ENCODE assay signal across 33 cellular contexts in the genomic region with DNA sequence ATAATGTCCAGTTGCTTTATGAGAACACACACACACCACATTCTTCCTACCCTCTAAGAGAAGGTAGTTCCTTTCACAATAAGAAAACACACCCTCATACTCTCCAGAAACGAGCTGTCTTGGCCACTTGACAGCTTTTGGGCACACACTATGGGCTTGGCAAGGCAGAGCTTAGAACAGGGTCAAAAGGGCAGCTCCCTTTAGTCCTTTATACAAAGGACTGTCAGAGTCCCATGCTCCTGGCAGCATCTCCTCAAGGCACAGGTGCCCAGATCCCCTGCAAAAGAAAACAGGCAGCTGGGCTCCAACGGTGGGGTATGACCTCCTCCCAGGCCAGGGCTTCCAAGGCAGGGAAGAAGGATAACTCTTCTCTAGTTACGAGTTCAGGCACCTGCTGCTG. TPM values are rescaled to one million over a fixed set of nuclear protein-coding genes. Genes with fewer than 3 reads are reported as not detected.
DNase-seq lines count a peak whose midpoint lies in the region; ATAC-seq, FAIRE-seq and TF ChIP-seq lines count a peak whose summit lies in the region.
"Had no signal": no experiment of that assay in that cellular context is flagged by ENCODE, and none has a peak within 500 bp of the region (broad histone marks: within the 10 kb centered on the region; RNA-seq: fewer than 3 reads in every experiment).

No MANE protein-coding gene starts in this region.

- no peak for DNase-seq in activated T-cell treated with anti-CD3 and anti-CD28 coated beads, Interleukin-2, amount 50 U/mL, for 24 hours
- DNase-seq in activated T-cell treated with anti-CD3 and anti-CD28 coated beads, Interleukin-2, amount 50 U/mL, for 1 hour: no peak
- DNase-seq in NCI-H69 (lab: John Stamatoyannopoulos, UW) (peak; percentile 7), left colon (no peak), psoas muscle (no peak), HTR-8/SVneo (ENCODE audit: insufficient read length, low spot score) (no peak), NCI-H345 treated with DMSO at 0.1 percent for 48 hours (lab: John Stamatoyannopoulos, UW; ENCODE audit: unreplicated experiment) (no peak), progenitor cell of endocrine pancreas (ENCODE audit: low spot score, unreplicated experiment) (no peak)
- DNase-seq: Caco-2; central memory CD4-positive, alpha-beta T cell; dermis blood vessel endothelial cell; DMS79; GF-D8; immature natural killer cell; KG1; MM.1S; naive thymus-derived CD8-positive, alpha-beta T cell; NCI-H1417 treated with DMSO at 0.1 percent for 48 hours; NCI-H2081 treated with DMSO at 0.1 percent for 48 hours; NCI-H524 treated with DMSO at 0.1 percent for 48 hours; stimulated activated CD4-positive, alpha-beta T cell treated with anti-CD3 and anti-CD28 coated beads, Interleukin-12 subunit alpha, Interleukin-12 subunit beta, amount 100 ng/mL, for 4 hours; stimulated activated CD4-positive, alpha-beta T cell treated with anti-CD3 and anti-CD28 coated beads, Interleukin-4, amount 100 ng/mL, for 1 hour had no signal

- H3K9me3 Mint-ChIP-seq in activated T-cell treated with anti-CD3 and anti-CD28 coated beads, Interleukin-2, amount 50 U/mL, for 24 hours: no peaks in the 10 kb centered on the region
- H3K9me3 Mint-ChIP-seq in progenitor cell of endocrine pancreas (ENCODE audit: low read depth): no peaks in the 10 kb centered on the region
- H3K9me3 Mint-ChIP-seq: activated naive CD4-positive, alpha-beta T cell treated with anti-CD3 and anti-CD28 coated beads, Interleukin-2, amount 50 U/mL, for 72 hours; activated T-helper 17 cell treated with anti-CD3 and anti-CD28 coated beads, Interleukin-2, amount 50 U/mL, for 72 hours; immature natural killer cell; mesothelial cell of epicardium; naive thymus-derived CD8-positive, alpha-beta T cell; WTC11 had no signal

- peak overlapping the region; percentile 58 for H3K27ac Mint-ChIP-seq in activated T-cell treated with anti-CD3 and anti-CD28 coated beads, Interleukin-2, amount 50 U/mL, for 24 hours
- H3K27ac Mint-ChIP-seq in progenitor cell of endocrine pancreas: no peak overlapping the region
- H3K27ac Mint-ChIP-seq: mesothelial cell of epicardium, WTC11 had no signal

- H3K9me3 ChIP-seq in psoas muscle: no peaks in the 10 kb centered on the region
- H3K9me3 ChIP-seq: ascending aorta; BLaER1 treated with 17β-estradiol and CSF1 and Interleukin-3, amounts not matched to agents 10 nM and 100 nM; Caco-2; gastroesophageal sphincter; SJSA1; upper lobe of left lung had no signal

- H3K4me1 Mint-ChIP-seq in activated T-cell treated with anti-CD3 and anti-CD28 coated beads, Interleukin-2, amount 50 U/mL, for 24 hours (ENCODE audit: low read depth): peaks cover 18% of the 10 kb centered on the region
- peaks cover 7% of the 10 kb centered on the region for H3K4me1 Mint-ChIP-seq in progenitor cell of endocrine pancreas (ENCODE audit: low read depth)

- no peak overlapping the region for H3K4me3 Mint-ChIP-seq in activated T-cell treated with anti-CD3 and anti-CD28 coated beads, Interleukin-2, amount 50 U/mL, for 24 hours
- no peak overlapping the region for H3K4me3 Mint-ChIP-seq in progenitor cell of endocrine pancreas (ENCODE audit: low read depth)
- H3K4me3 Mint-ChIP-seq: activated T-helper 17 cell treated with anti-CD3 and anti-CD28 coated beads, Interleukin-2, amount 50 U/mL, for 72 hours; immature natural killer cell; mesothelial cell of epicardium; naive thymus-derived CD8-positive, alpha-beta T cell; WTC11 had no signal

- WGBS in psoas muscle, 3 donors: 23 to 36% (median 25%) methylated on average over 3 of the region's 3 CpGs

- H3K4me1 ChIP-seq in psoas muscle: peaks cover 23% of the 10 kb centered on the region
- H3K4me1 ChIP-seq: Caco-2 had no signal

- H3K27ac ChIP-seq in psoas muscle: peak overlapping the region; percentile 24
- H3K27ac ChIP-seq: ascending aorta; BLaER1 treated with 17β-estradiol and CSF1 and Interleukin-3, amounts not matched to agents 10 nM and 100 nM; gastroesophageal sphincter; SJSA1; upper lobe of left lung had no signal

- no peak for FAIRE-seq in HTR-8/SVneo (lab: Jason Lieb, UNC)
- FAIRE-seq: RCC 7860 had no signal

- intact Hi-C loops in left colon (cut with DNase I, micrococcal nuclease): no loop called here
- intact Hi-C loops in psoas muscle (cut with DNase I): no loop called here

- TF ChIP-seq CTCF in psoas muscle (IDR thresholded peaks at IDR 0.05) (no peak), progenitor cell of endocrine pancreas (IDR thresholded peaks at IDR 0.05; ENCODE audit: unreplicated experiment) (no peak)

- no peaks in the 10 kb centered on the region for H3K27me3 Mint-ChIP-seq in activated T-cell treated with anti-CD3 and anti-CD28 coated beads, Interleukin-2, amount 50 U/mL, for 24 hours
- no peaks in the 10 kb centered on the region for H3K27me3 Mint-ChIP-seq in progenitor cell of endocrine pancreas
- H3K27me3 Mint-ChIP-seq: activated T-helper 17 cell treated with anti-CD3 and anti-CD28 coated beads, Interleukin-2, amount 50 U/mL, for 72 hours; naive thymus-derived CD8-positive, alpha-beta T cell had no signal

- H3K4me3 ChIP-seq in psoas muscle: no peak overlapping the region
- H3K4me3 ChIP-seq: ascending aorta; BLaER1 treated with 17β-estradiol and CSF1 and Interleukin-3, amounts not matched to agents 10 nM and 100 nM; gastroesophageal sphincter; SJSA1; upper lobe of left lung had no signal

- ATAC-seq in left colon: peak; percentile 32
- ATAC-seq in psoas muscle: peak in 2 of 4 donors; percentile 2 to 14
- ATAC-seq: activated naive CD4-positive, alpha-beta T cell treated with anti-CD3 and anti-CD28 coated beads, Interleukin-2, amount 50 U/mL, for 72 hours; activated T-helper 17 cell treated with anti-CD3 and anti-CD28 coated beads, Interleukin-2, amount 50 U/mL, for 72 hours; gastroesophageal sphincter; HCT116; naive thymus-derived CD8-positive, alpha-beta T cell; WTC11 had no signal

- H3K27me3 ChIP-seq in psoas muscle (ENCODE audit: insufficient read depth in 3 of 3, low read length in 2 of 3): no peaks in the 10 kb centered on the region
- H3K27me3 ChIP-seq: ascending aorta; BLaER1 treated with 17β-estradiol and CSF1 and Interleukin-3, amounts not matched to agents 10 nM and 100 nM; gastroesophageal sphincter; SJSA1; upper lobe of left lung had no signal

- peaks cover 78% of the 10 kb centered on the region for H3K36me3 Mint-ChIP-seq in activated T-cell treated with anti-CD3 and anti-CD28 coated beads, Interleukin-2, amount 50 U/mL, for 24 hours (ENCODE audit: low read depth)
- H3K36me3 Mint-ChIP-seq in progenitor cell of endocrine pancreas (ENCODE audit: insufficient read depth): peaks cover 19% of the 10 kb centered on the region

- peaks cover 17 to 62% of the 10 kb centered on the region in 2 donors for H3K36me3 ChIP-seq in psoas muscle (ENCODE audit: insufficient read depth in 1 of 2, low read depth in 1 of 2)

RNA-seq across cellular contexts. Expression of a gene that starts 4.9 kb away (rescaled TPM):
- total RNA-seq in left colon (10 to 100 TPM; 36.2 to 39.7 TPM), psoas muscle (10 to 100 TPM; 36.3 to 45.6 (median 40.8) TPM), progenitor cell of endocrine pancreas (38.6 and 46.5 TPM in 2 replicates)
- polyA plus RNA-seq in psoas muscle: 10 to 100 TPM; 22.1 to 71.1 (median 28.8) TPM
